ENCODE assay signal across 24 cellular contexts in the genomic region with DNA sequence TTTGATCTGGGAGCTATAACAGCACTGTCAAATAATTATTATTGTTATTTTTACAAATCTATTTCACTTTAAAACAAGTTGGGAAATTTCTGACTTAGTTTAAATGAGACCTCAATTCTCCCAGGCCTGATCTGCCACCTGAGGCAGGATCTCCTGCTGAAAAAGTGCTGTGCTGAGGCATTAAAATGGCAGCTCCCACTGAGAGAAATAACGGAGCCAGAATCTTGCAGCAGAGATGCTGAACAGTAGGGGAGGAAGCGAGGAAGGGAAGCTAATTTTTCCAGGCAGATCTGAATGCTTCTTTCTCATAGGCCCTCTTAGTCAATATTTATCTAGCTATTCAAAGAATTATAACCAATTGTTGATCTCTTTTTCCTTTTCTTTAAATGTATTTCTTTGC.
"Had no signal": no experiment of that assay in that cellular context is flagged by ENCODE, and none has a peak within 500 bp of the region (broad histone marks: within the 10 kb centered on the region; RNA-seq: fewer than 3 reads in every experiment).

No MANE protein-coding gene starts in this region.

- H3K27ac ChIP-seq: gastrocnemius medialis, vagina had no signal

- H3K36me3 ChIP-seq: gastrocnemius medialis, vagina had no signal

- DNase-seq: activated B cell treated with CpG ODN at 0.5 μM for 24 hours; activated CD4-positive, alpha-beta T cell treated with anti-CD3 and anti-CD28 coated beads for 36 hours; activated CD4-positive, alpha-beta T cell treated with anti-CD3 and anti-CD28 coated beads, Interleukin-2, amount 50 U/mL, for 4 hours; activated CD8-positive, alpha-beta memory T cell treated with anti-CD3 and anti-CD28 coated beads, Interleukin-2, amount 50 U/mL, for 48 hours; activated naive CD4-positive, alpha-beta T cell treated with Interleukin-2 at 50 U/mL for 16 hours; activated naive CD8-positive, alpha-beta T cell treated with anti-CD3 and anti-CD28 coated beads, Interleukin-2, amount 10 ng/mL, durations not matched to agents 7 days and 5 days; activated T-cell treated with anti-CD3 and anti-CD28 coated beads, Interleukin-2, amount 50 U/mL, for 4 hours; amniotic stem cell; cerebellar nuclear complex; dermis blood vessel endothelial cell; effector memory CD4-positive, alpha-beta T cell; gastrocnemius medialis; head of caudate nucleus; hypothalamus; islet precursor cell; left colon; small intestine; stimulated activated naive B cell treated with anti-CD40 and anti-IgM and Interleukin-4, amounts not matched to agents 10 μg/mL and 1 μg/mL and 100 μg/mL, for 72 hours; T-helper 9 cell; trophoblast cell had no signal

- ATAC-seq: activated CD4-positive, alpha-beta T cell treated with anti-CD3 and anti-CD28 coated beads for 36 hours; activated T-cell treated with anti-CD3 and anti-CD28 coated beads, Interleukin-2, amount 50 U/mL, for 4 hours; esophagus mucosa; left colon had no signal

- H3K4me3 ChIP-seq: gastrocnemius medialis, vagina had no signal

- H3K27me3 ChIP-seq: gastrocnemius medialis, vagina had no signal

- H3K9me3 ChIP-seq: gastrocnemius medialis, vagina had no signal

- FAIRE-seq: bronchial epithelial cell, endothelial cell of umbilical vein, small intestine had no signal

- H3K4me1 ChIP-seq: gastrocnemius medialis, vagina had no signal
